18 cellular contexts compared by ENCODE assay signal in the genomic region with DNA sequence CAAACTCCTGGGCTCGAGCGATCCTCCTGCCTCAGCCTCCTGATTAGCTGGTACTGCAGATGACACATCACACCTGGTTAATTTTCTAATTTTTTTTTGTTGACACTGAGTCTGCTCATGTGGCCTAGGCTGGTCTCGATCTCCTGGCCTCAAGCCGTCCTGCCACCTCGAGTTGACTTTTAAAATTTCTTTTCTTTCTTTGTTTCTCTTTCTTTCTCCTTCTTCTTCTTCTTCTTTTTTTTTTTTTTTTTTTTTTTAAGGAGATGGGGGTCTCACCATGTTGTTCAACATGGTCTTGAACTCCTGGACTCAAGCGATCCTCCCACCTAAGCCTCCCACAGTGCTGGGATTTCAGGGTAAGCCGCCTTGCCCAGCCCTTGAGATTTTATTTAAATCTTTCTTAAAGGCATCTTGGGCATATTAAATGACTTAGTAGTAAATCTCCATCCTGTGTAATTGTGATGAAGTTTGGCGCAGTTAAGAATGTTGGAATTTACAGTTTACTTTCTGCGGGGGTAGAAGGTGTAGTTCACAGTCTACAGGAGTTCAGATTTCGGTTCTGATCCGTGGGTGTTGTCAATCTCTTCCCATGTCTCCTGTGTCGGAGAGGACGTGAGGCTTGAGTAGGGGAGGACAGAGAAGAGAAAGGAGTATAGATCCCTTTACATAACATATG. TPM values are rescaled to one million over a fixed set of nuclear protein-coding genes. Genes with fewer than 3 reads are reported as not detected.
DNase-seq lines count a peak whose midpoint lies in the region; TF ChIP-seq lines count a peak whose summit lies in the region.
"Had no signal": no experiment of that assay in that cellular context is flagged by ENCODE, and none has a peak within 500 bp of the region (broad histone marks: within the 10 kb centered on the region; RNA-seq: fewer than 3 reads in every experiment).

No MANE protein-coding gene starts in this region.

- H3K36me3 ChIP-seq in ascending aorta = peaks cover 4 to 11% of the 10 kb centered on the region in 2 donors
- H3K36me3 ChIP-seq in tibial artery = no peaks in the 10 kb centered on the region
- H3K36me3 ChIP-seq in CD8-positive, alpha-beta memory T cell (ENCODE audit: insufficient read depth, low read length) = no peaks in the 10 kb centered on the region
- H3K36me3 ChIP-seq: Peyer's patch had no signal

- H3K27ac Mint-ChIP-seq in nephron = peak overlapping the region; percentile 8 to 32 (median 27)
- H3K27ac Mint-ChIP-seq in CD8-positive, alpha-beta memory T cell = no peak overlapping the region
- H3K27ac Mint-ChIP-seq in activated T-cell treated with anti-CD3 and anti-CD28 coated beads, Interleukin-2, amount 50 U/mL, for 24 hours = no peak overlapping the region
- H3K27ac Mint-ChIP-seq: CD4-positive, CD25-positive, alpha-beta regulatory T cell had no signal

- intact Hi-C loops in ascending aorta (cut with DNase I) = loop anchor here (1.0 kb wide), 1 partner anchor 104 kb away; no protein-coding TSS in a partner anchor
- intact Hi-C loops in tibial artery (cut with DNase I; ENCODE audit: low total_unique reads) = loop anchor here (5.0 kb wide), 2 partner anchors 102 to 288 kb away; no protein-coding TSS in a partner anchor

- H3K4me1 ChIP-seq in ascending aorta (peaks cover 7 to 33% of the 10 kb centered on the region in 2 donors), tibial artery (peaks cover 5 to 66% (median 27%) of the 10 kb centered on the region in 4 donors)
- no peaks in the 10 kb centered on the region for H3K4me1 ChIP-seq in CD8-positive, alpha-beta memory T cell (ENCODE audit: insufficient read depth, low read length)
- H3K4me1 ChIP-seq: Caco-2, Peyer's patch had no signal

- no peaks in the 10 kb centered on the region for H3K36me3 Mint-ChIP-seq in nephron (ENCODE audit: low read depth)
- no peaks in the 10 kb centered on the region for H3K36me3 Mint-ChIP-seq in CD8-positive, alpha-beta memory T cell
- H3K36me3 Mint-ChIP-seq in activated T-cell treated with anti-CD3 and anti-CD28 coated beads, Interleukin-2, amount 50 U/mL, for 24 hours (ENCODE audit: low read depth) = no peaks in the 10 kb centered on the region
- H3K36me3 Mint-ChIP-seq: CD4-positive, CD25-positive, alpha-beta regulatory T cell had no signal

- in situ Hi-C loops in GM13976 (cut with MboI; ENCODE audit: low sequenced_read_pairs, unreplicated experiment) = loop anchor here (10.0 kb wide), 1 partner anchor 286 kb away; no protein-coding TSS in a partner anchor

- TF ChIP-seq CTCF in ascending aorta (IDR thresholded peaks at IDR 0.05) = no peak
- TF ChIP-seq CTCF in nephron (IDR thresholded peaks at IDR 0.05; ENCODE audit: unreplicated experiment in 3 of 3) = no peak
- no peak for TF ChIP-seq CTCF in tibial artery (IDR thresholded peaks at IDR 0.05)
- no peak for TF ChIP-seq CTCF in GM13976 (IDR thresholded peaks at IDR 0.05; ENCODE audit: borderline replicate concordance, control extremely low read depth, extremely low read depth, insufficient read depth, missing control alignments)

- peak overlapping the region; percentile 65 to 86 (median 72) for H3K4me3 Mint-ChIP-seq in nephron
- no peak overlapping the region for H3K4me3 Mint-ChIP-seq in CD8-positive, alpha-beta memory T cell
- H3K4me3 Mint-ChIP-seq in activated T-cell treated with anti-CD3 and anti-CD28 coated beads, Interleukin-2, amount 50 U/mL, for 24 hours = no peak overlapping the region
- H3K4me3 Mint-ChIP-seq: CD4-positive, CD25-positive, alpha-beta regulatory T cell had no signal

- CTCF ChIA-PET in HEK293T (lab: Yijun Ruan, JAX) = interaction anchor here (0.7 to 3.3 kb wide), 14 partner anchors 22 to 475 kb away, joined by 3 to 15 read pairs (median 5); no protein-coding TSS in a partner anchor
- CTCF ChIA-PET in CD8-positive, alpha-beta memory T cell (lab: Charles Lee) = no interaction called here

- DNase-seq in HEK293T (ENCODE audit: extremely low spot score) (no peak), ascending aorta (ENCODE audit: low spot score in 2 of 2) (no peak), tibial artery (no peak), GM13976 (ENCODE audit: low spot score) (no peak)
- DNase-seq in CD8-positive, alpha-beta memory T cell = no peak
- DNase-seq in activated T-cell treated with anti-CD3 and anti-CD28 coated beads, Interleukin-2, amount 50 U/mL, for 24 hours = no peak
- DNase-seq: AML-193, GF-D8, MV-4-11, NCI-H1417 treated with DMSO at 0.1 percent for 48 hours, NCI-H2029, Peyer's patch, SW 1271 had no signal

- H3K9me3 Mint-ChIP-seq in nephron = no peaks in the 10 kb centered on the region
- peaks cover 0 to 6% (median 2%) of the 10 kb centered on the region in 5 donors for H3K9me3 Mint-ChIP-seq in CD8-positive, alpha-beta memory T cell
- no peaks in the 10 kb centered on the region for H3K9me3 Mint-ChIP-seq in activated T-cell treated with anti-CD3 and anti-CD28 coated beads, Interleukin-2, amount 50 U/mL, for 24 hours

- H3K27ac ChIP-seq in ascending aorta (peak overlapping the region; percentile 91 to 95), tibial artery (peak overlapping the region; percentile 94 to 95)
- H3K27ac ChIP-seq in CD8-positive, alpha-beta memory T cell (ENCODE audit: low read depth, low read length) = no peak overlapping the region

- POLR2A ChIA-PET in HEK293T (lab: Yijun Ruan, JAX) = interaction anchor here (1.8 kb wide), 1 partner anchor 140 kb away, joined by 5 read pairs; a partner anchor contains a TSS
- POLR2A ChIA-PET in CD8-positive, alpha-beta memory T cell (lab: Charles Lee) = interaction anchor here (0.5 kb wide), 1 partner anchor 1169 kb away, joined by 3 read pairs; no protein-coding TSS in a partner anchor

- H3K27me3 Mint-ChIP-seq in nephron (ENCODE audit: low read depth) = peaks cover 28% of the 10 kb centered on the region
- peaks cover 19 to 50% of the 10 kb centered on the region in 2 donors for H3K27me3 Mint-ChIP-seq in CD8-positive, alpha-beta memory T cell
- peaks cover 57% of the 10 kb centered on the region for H3K27me3 Mint-ChIP-seq in activated T-cell treated with anti-CD3 and anti-CD28 coated beads, Interleukin-2, amount 50 U/mL, for 24 hours

- H3K4me1 Mint-ChIP-seq in nephron = peaks cover 40% of the 10 kb centered on the region
- H3K4me1 Mint-ChIP-seq in CD8-positive, alpha-beta memory T cell = peaks cover 0 to 6% (median 5%) of the 10 kb centered on the region in 3 donors
- H3K4me1 Mint-ChIP-seq in activated T-cell treated with anti-CD3 and anti-CD28 coated beads, Interleukin-2, amount 50 U/mL, for 24 hours (ENCODE audit: low read depth) = peaks cover 6% of the 10 kb centered on the region

- H3K9me3 ChIP-seq in ascending aorta (no peaks in the 10 kb centered on the region), tibial artery (no peaks in the 10 kb centered on the region)
- H3K9me3 ChIP-seq in CD8-positive, alpha-beta memory T cell (ENCODE audit: low read length) = no peaks in the 10 kb centered on the region
- H3K9me3 ChIP-seq: Caco-2, Peyer's patch had no signal

- H3K4me3 ChIP-seq in ascending aorta (peak overlapping the region in 1 of 2 donors; percentile 96), tibial artery (peak overlapping the region in 1 of 2 donors; percentile 85)
- no peak overlapping the region for H3K4me3 ChIP-seq in CD8-positive, alpha-beta memory T cell (ENCODE audit: low read length)
- H3K4me3 ChIP-seq: K562 had no signal

- H3K27me3 ChIP-seq in ascending aorta (no peaks in the 10 kb centered on the region), tibial artery (no peaks in the 10 kb centered on the region)
- peaks cover 5% of the 10 kb centered on the region for H3K27me3 ChIP-seq in CD8-positive, alpha-beta memory T cell (ENCODE audit: insufficient read depth, low read length, poor library complexity, severe bottlenecking)

TF ChIP-seq in HEK293T, 16 proteins besides CTCF, POLR2A, EP300 and RAD21:
- peak; percentile 68 for TF ChIP-seq ZNF384 (IDR thresholded peaks at IDR 0.05)
- TF ChIP-seq BHLHE40 (IDR thresholded peaks at IDR 0.05; ENCODE audit: borderline replicate concordance) = no peak

RNA-seq across cellular contexts. Expression of a gene that starts 1.1 kb away (rescaled TPM):
- 231 TPM for total RNA-seq in ascending aorta
- total RNA-seq in CD8-positive, alpha-beta memory T cell = not detected
- not detected for polyA plus RNA-seq in CD8-positive, alpha-beta memory T cell
- total RNA-seq: Caco-2; CD4-positive, CD25-positive, alpha-beta regulatory T cell; H1 had no signal
- polyA plus RNA-seq: CD4-positive, CD25-positive, alpha-beta regulatory T cell; H1 had no signal

Comparison
In these comparisons a context has a peak if more than half of its experiments do, and no peak if none do; other contexts are left out.
1. H3K27ac Mint-ChIP-seq: peak in nephron (3 of 3); none in CD8-positive, alpha-beta memory T cell (0 of 8) and activated T-cell treated with anti-CD3 and anti-CD28 coated beads, Interleukin-2, amount 50 U/mL, for 24 hours (single experiment).
2. H3K4me3 Mint-ChIP-seq: peak in nephron (3 of 3); none in CD8-positive, alpha-beta memory T cell (0 of 7) and activated T-cell treated with anti-CD3 and anti-CD28 coated beads, Interleukin-2, amount 50 U/mL, for 24 hours (single experiment).
3. RNA of a gene that starts 1.1 kb away (total RNA-seq): 231 TPM in ascending aorta (single experiment); not detected in CD8-positive, alpha-beta memory T cell; every median in the first group is over 100 times any median in the second.